8 cellular contexts compared by ENCODE assay signal in genomic region chr9:93091453-93092081, GRCh38. TPM values are rescaled to one million over a fixed set of nuclear protein-coding genes. Genes with fewer than 3 reads are reported as not detected.
DNase-seq lines count a peak whose midpoint lies in the region; ATAC-seq and TF ChIP-seq lines count a peak whose summit lies in the region.

No MANE protein-coding gene starts in this region.

- TF ChIP-seq CTCF in foreskin keratinocyte (conservative IDR thresholded peaks at IDR 0.05) (no peak), WTC11 (IDR thresholded peaks at IDR 0.05) (no peak)

- H3K9me3 Mint-ChIP-seq in WTC11 = peaks cover 2% of the 10 kb centered on the region; the same call in 1 of the 2 replicates

- POLR2A ChIA-PET in WTC11 (lab: Charles Lee) = no interaction called here

- H3K36me3 Mint-ChIP-seq in WTC11 = peaks cover 2% of the 10 kb centered on the region

- CTCF ChIA-PET in WTC11 (lab: Charles Lee) = no interaction called here

- H3K4me3 Mint-ChIP-seq in WTC11 = no peak overlapping the region

- H3K4me1 ChIP-seq in foreskin keratinocyte = no peaks in the 10 kb centered on the region

- peak; percentile 20 for ATAC-seq in foreskin keratinocyte
- no peak for ATAC-seq in HG03354 (IDR thresholded peaks at IDR 0.05; ENCODE audit: poor library complexity, severe bottlenecking, unreplicated experiment)
- no peak for ATAC-seq in HG02759 (IDR thresholded peaks at IDR 0.05; ENCODE audit: unreplicated experiment)
- no peak for ATAC-seq in WTC11

- peaks cover 11% of the 10 kb centered on the region for H3K4me1 Mint-ChIP-seq in WTC11

- DNase-seq in activated gamma-delta T cell treated with Interleukin-2 at 50 U/mL for 16 hours = peak; percentile 39
- no peak for DNase-seq in activated gamma-delta T cell (lab: John Stamatoyannopoulos, UW)
- peak; percentile 74 for DNase-seq in activated CD8-positive, alpha-beta memory T cell treated with anti-CD3 and anti-CD28 coated beads, Interleukin-2, amount 50 U/mL, for 48 hours
- peak; percentile 66 to 85 for DNase-seq in foreskin keratinocyte
- DNase-seq in stimulated activated CD4-positive, alpha-beta T cell treated with anti-CD3 and anti-CD28 coated beads, TNF-alpha, amount 100 ng/mL, for 48 hours (ENCODE audit: low read depth in 3 of 3) = peak; percentile 49 to 78 (median 67)
- DNase-seq in WTC11 (ENCODE audit: low spot score) = no peak

- no peaks in the 10 kb centered on the region for H3K27me3 ChIP-seq in foreskin keratinocyte

- H3K27ac ChIP-seq in foreskin keratinocyte = no peak overlapping the region

- no peak overlapping the region for H3K27ac Mint-ChIP-seq in WTC11

- no peaks in the 10 kb centered on the region; the same call in 1 of the 2 replicates for H3K27me3 Mint-ChIP-seq in WTC11 (ENCODE audit: low read depth)

TF ChIP-seq in WTC11, 78 proteins besides CTCF, POLR2A, EP300 and RAD21:
- TF ChIP-seq ATF6 (CRISPR knock-in tag; IDR thresholded peaks at IDR 0.05) (no peak), EMX1 (CRISPR knock-in tag; IDR thresholded peaks at IDR 0.05) (no peak), SOX15 (CRISPR knock-in tag; IDR thresholded peaks at IDR 0.05) (no peak), CREM (CRISPR knock-in tag; IDR thresholded peaks at IDR 0.05) (no peak), SP1 (CRISPR knock-in tag; conservative IDR thresholded peaks at IDR 0.05) (no peak), NFE2L1 (CRISPR knock-in tag; IDR thresholded peaks at IDR 0.05) (no peak), FOXK1 (CRISPR knock-in tag; IDR thresholded peaks at IDR 0.05) (no peak), NR3C1 (CRISPR knock-in tag; conservative IDR thresholded peaks at IDR 0.05; ENCODE audit: low read depth) (no peak), SMAD4 (CRISPR knock-in tag; IDR thresholded peaks at IDR 0.05) (no peak), ZNF416 (CRISPR knock-in tag; IDR thresholded peaks at IDR 0.05) (no peak)
- TF ChIP-seq, protein P1, sequence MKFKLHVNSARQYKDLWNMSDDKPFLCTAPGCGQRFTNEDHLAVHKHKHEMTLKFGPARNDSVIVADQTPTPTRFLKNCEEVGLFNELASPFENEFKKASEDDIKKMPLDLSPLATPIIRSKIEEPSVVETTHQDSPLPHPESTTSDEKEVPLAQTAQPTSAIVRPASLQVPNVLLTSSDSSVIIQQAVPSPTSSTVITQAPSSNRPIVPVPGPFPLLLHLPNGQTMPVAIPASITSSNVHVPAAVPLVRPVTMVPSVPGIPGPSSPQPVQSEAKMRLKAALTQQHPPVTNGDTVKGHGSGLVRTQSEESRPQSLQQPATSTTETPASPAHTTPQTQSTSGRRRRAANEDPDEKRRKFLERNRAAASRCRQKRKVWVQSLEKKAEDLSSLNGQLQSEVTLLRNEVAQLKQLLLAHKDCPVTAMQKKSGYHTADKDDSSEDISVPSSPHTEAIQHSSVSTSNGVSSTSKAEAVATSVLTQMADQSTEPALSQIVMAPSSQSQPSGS (CRISPR knock-in tag; IDR thresholded peaks at IDR 0.05; ENCODE audit: borderline replicate concordance, low read depth) = no peak
- TF ChIP-seq, protein P2, sequence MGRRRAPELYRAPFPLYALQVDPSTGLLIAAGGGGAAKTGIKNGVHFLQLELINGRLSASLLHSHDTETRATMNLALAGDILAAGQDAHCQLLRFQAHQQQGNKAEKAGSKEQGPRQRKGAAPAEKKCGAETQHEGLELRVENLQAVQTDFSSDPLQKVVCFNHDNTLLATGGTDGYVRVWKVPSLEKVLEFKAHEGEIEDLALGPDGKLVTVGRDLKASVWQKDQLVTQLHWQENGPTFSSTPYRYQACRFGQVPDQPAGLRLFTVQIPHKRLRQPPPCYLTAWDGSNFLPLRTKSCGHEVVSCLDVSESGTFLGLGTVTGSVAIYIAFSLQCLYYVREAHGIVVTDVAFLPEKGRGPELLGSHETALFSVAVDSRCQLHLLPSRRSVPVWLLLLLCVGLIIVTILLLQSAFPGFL (CRISPR knock-in tag; IDR thresholded peaks at IDR 0.05; ENCODE audit: borderline replicate concordance) = no peak

RNA-seq across cellular contexts. Expression of gene CARD19, which starts 4.5 kb away (rescaled TPM):
- total RNA-seq in foreskin keratinocyte = 31.1 TPM in 2 replicates
- polyA plus RNA-seq in foreskin keratinocyte = 46.3 and 47.5 TPM in 2 replicates
- 30.0 to 34.5 TPM (median 32.8 TPM) in 3 replicates for total RNA-seq in WTC11 (2021)

RNA-seq across cellular contexts. Expression of gene SUSD3, which starts 33.1 kb away (rescaled TPM):
- 0.11 and 0.44 TPM in 2 replicates for total RNA-seq in foreskin keratinocyte
- polyA plus RNA-seq in foreskin keratinocyte = 0.18 and 0.24 TPM in 2 replicates
- total RNA-seq in WTC11 (2021) = 11.5 to 13.2 TPM (median 11.9 TPM) in 3 replicates

RNA-seq across cellular contexts. Expression of gene NINJ1, which starts 42.5 kb away (rescaled TPM):
- total RNA-seq in foreskin keratinocyte = 15.8 and 17.7 TPM in 2 replicates
- 24.6 and 29.8 TPM in 2 replicates for polyA plus RNA-seq in foreskin keratinocyte
- 35.6 to 41.3 TPM (median 37.7 TPM) in 3 replicates for total RNA-seq in WTC11 (2021)

Comparison
In these comparisons a context has a peak if more than half of its experiments do, and no peak if none do; other contexts are left out.
1. DNase-seq: peak in activated gamma-delta T cell treated with Interleukin-2 at 50 U/mL for 16 hours (single experiment), activated CD8-positive, alpha-beta memory T cell treated with anti-CD3 and anti-CD28 coated beads, Interleukin-2, amount 50 U/mL, for 48 hours (single experiment), foreskin keratinocyte (2 of 2) and stimulated activated CD4-positive, alpha-beta T cell treated with anti-CD3 and anti-CD28 coated beads, TNF-alpha, amount 100 ng/mL, for 48 hours (3 of 3); none in activated gamma-delta T cell (single experiment) and WTC11 (single experiment).